Comparison of ENCODE assay signal across 10 cellular contexts in the genomic region with DNA sequence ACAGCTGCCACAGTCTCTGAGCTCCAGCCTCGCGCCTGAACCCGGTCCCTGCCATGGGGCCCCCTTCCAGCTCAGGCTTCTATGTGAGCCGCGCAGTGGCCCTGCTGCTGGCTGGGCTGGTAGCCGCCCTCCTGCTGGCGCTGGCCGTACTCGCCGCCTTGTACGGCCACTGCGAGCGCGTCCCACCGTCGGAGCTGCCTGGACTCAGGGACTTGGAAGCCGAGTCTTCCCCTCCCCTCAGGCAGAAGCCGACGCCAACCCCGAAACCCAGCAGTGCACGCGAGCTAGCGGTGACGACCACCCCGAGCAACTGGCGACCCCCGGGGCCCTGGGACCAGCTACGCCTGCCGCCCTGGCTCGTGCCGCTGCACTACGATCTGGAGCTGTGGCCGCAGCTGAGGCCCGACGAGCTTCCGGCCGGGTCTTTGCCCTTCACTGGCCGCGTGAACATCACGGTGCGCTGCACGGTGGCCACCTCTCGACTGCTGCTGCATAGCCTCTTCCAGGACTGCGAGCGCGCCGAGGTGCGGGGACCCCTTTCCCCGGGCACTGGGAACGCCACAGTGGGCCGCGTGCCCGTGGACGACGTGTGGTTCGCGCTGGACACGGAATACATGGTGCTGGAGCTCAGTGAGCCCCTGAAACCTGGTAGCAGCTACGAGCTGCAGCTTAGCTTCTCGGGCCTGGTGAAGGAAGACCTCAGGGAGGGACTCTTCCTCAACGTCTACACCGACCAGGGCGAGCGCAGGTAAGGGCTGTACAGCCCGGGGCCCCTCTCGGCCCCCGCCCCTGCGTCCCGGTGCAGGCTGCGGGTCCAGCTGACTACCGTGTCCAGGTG. TPM values are rescaled to one million over a fixed set of nuclear protein-coding genes. Genes with fewer than 3 reads are reported as not detected.
DNase-seq lines count a peak whose midpoint lies in the region; TF ChIP-seq lines count a peak whose summit lies in the region.
"Had no signal": no experiment of that assay in that cellular context is flagged by ENCODE, and none has a peak within 500 bp of the region (broad histone marks: within the 10 kb centered on the region; RNA-seq: fewer than 3 reads in every experiment).

No MANE protein-coding gene starts in this region.

- H3K9me3 ChIP-seq in mammary epithelial cell (replicated peaks; ENCODE audit: insufficient read depth, low read length) = no peaks in the 10 kb centered on the region
- H3K9me3 ChIP-seq in testis = no peaks in the 10 kb centered on the region
- no peaks in the 10 kb centered on the region for H3K9me3 ChIP-seq in MM.1S (replicated peaks; ENCODE audit: insufficient read depth, low read length)

- H3K9ac ChIP-seq in mammary epithelial cell (ENCODE audit: insufficient read depth, low read length) (no peak overlapping the region), MM.1S (ENCODE audit: low read length) (no peak overlapping the region)

- H3K27ac ChIP-seq in mammary epithelial cell (ENCODE audit: insufficient read depth, low read depth, low read length) (no peak overlapping the region), testis (no peak overlapping the region), MM.1S (ENCODE audit: low read length) (no peak overlapping the region)

- dilution Hi-C loops in mammary epithelial cell (cut with HindIII; ENCODE audit: low sequenced_read_pairs) = no loop called here

- no peaks in the 10 kb centered on the region for H3K79me2 ChIP-seq in mammary epithelial cell (ENCODE audit: insufficient read depth, low read length)
- H3K79me2 ChIP-seq in MM.1S (ENCODE audit: low read length) = no peaks in the 10 kb centered on the region

- peak overlapping the region; percentile 60 for H2AFZ ChIP-seq in mammary epithelial cell (ENCODE audit: low read depth, low read length)
- H2AFZ ChIP-seq in MM.1S (ENCODE audit: low read length) = no peak overlapping the region

- intact Hi-C loops in mammary epithelial cell (cut with micrococcal nuclease) (no loop called here), testis (cut with DNase I; ENCODE audit: low total_unique reads) (no loop called here)

- 15% methylated on average over 30 of the region's 71 CpGs for WGBS in mammary epithelial cell (ENCODE audit: low coverage, missing lambda C conversion rate)
- WGBS in testis, 2 donors = 9 to 28% methylated on average over 10 to 68 of the region's 71 CpGs

- peak overlapping the region; percentile 77 for H3K4me2 ChIP-seq in mammary epithelial cell (ENCODE audit: insufficient read depth, low read depth, low read length)
- H3K4me2 ChIP-seq in MM.1S (ENCODE audit: low read depth, low read length) = no peak overlapping the region

- in situ Hi-C loops in mammary epithelial cell (cut with MboI; ENCODE audit: low sequenced_read_pairs in 2 of 2) = no loop called here

- H4K20me1 ChIP-seq in mammary epithelial cell (ENCODE audit: insufficient read depth, low read length) = no peaks in the 10 kb centered on the region
- H4K20me1 ChIP-seq in MM.1S (ENCODE audit: insufficient read depth, low read length) = no peaks in the 10 kb centered on the region

- peaks cover 8% of the 10 kb centered on the region for H3K4me1 ChIP-seq in mammary epithelial cell (ENCODE audit: insufficient read depth, low read length)
- H3K4me1 ChIP-seq in testis = peaks cover 10% of the 10 kb centered on the region
- H3K4me1 ChIP-seq in MM.1S (ENCODE audit: low read length) = no peaks in the 10 kb centered on the region

- H3K4me3 ChIP-seq in mammary epithelial cell (replicated peaks in 1 of 3; ENCODE audit: insufficient read depth in 1 of 3, low read depth in 2 of 3, low read length in 3 of 3) (peak overlapping the region in 2 of 3 experiments; percentile 18), testis (peak overlapping the region; percentile 29 to 63), MM.1S (ENCODE audit: low read length) (no peak overlapping the region)

- CTCF ChIA-PET in mammary epithelial cell (lab: Charles Lee; ENCODE audit: low non-redundant PET) = interaction anchor here (0.6 kb wide), 1 partner anchor 21 kb away, joined by 7 read pairs; no protein-coding TSS in a partner anchor

- H3K9me2 ChIP-seq in MM.1S (replicated peaks; ENCODE audit: insufficient read depth, low read length) = no peaks in the 10 kb centered on the region

- no peak for TF ChIP-seq CTCF in mammary epithelial cell (conservative IDR thresholded peaks at IDR 0.05 in 1 of 2, IDR thresholded peaks at IDR 0.05 in 1 of 2; ENCODE audit: extremely low read depth in 1 of 2, insufficient read depth in 1 of 2, low read depth in 1 of 2, low read length in 2 of 2)
- no peak for TF ChIP-seq CTCF in testis (IDR thresholded peaks at IDR 0.05)
- TF ChIP-seq CTCF in MM.1S (IDR thresholded peaks at IDR 0.05; ENCODE audit: low read length) = no peak

- no TSS peak for BruUV-seq in mammary epithelial cell (replicated peaks; lab: Mats Ljungman, UMichigan)

- H3K27me3 ChIP-seq in mammary epithelial cell (ENCODE audit: insufficient read depth, low read length) (peaks cover 38% of the 10 kb centered on the region), testis (no peaks in the 10 kb centered on the region), MM.1S (replicated peaks; ENCODE audit: insufficient read depth, low read length) (no peaks in the 10 kb centered on the region)

- H3F3A ChIP-seq in MM.1S (ENCODE audit: insufficient read depth, low read length) = no peaks in the 10 kb centered on the region

- DNase-seq in NCI-H82 (lab: John Stamatoyannopoulos, UW) = peak; percentile 19
- no peak for DNase-seq in NCI-H82 treated with DMSO at 0.1 percent for 48 hours (lab: John Stamatoyannopoulos, UW; ENCODE audit: unreplicated experiment)
- DNase-seq in mammary epithelial cell = no peak
- peak; percentile 73 for DNase-seq in left kidney (ENCODE audit: low read depth, low spot score)
- DNase-seq in testis = peak; percentile 36
- no peak for DNase-seq in cerebellum (ENCODE audit: low spot score)
- DNase-seq in MM.1S = no peak
- no peak for DNase-seq in stimulated activated CD4-positive, alpha-beta T cell treated with anti-CD3 and anti-CD28 coated beads, Interleukin-2, amount 100 ng/mL, for 24 hours
- DNase-seq: ACHN had no signal

- H3K36me3 ChIP-seq in mammary epithelial cell (ENCODE audit: insufficient read depth, low read length) (no peaks in the 10 kb centered on the region), testis (ENCODE audit: low read depth, missing control alignments) (no peaks in the 10 kb centered on the region), MM.1S (replicated peaks; ENCODE audit: insufficient read depth, low read length) (no peaks in the 10 kb centered on the region)

- TF ChIP-seq POLR2A in testis (IDR thresholded peaks at IDR 0.05) = no peak

RNA-seq across cellular contexts. Expression of gene LVRN, which starts 0.5 kb away (rescaled TPM):
- under 1 TPM in 1 of 2 donors, not detected in 1; 0.07 TPM for total RNA-seq in mammary epithelial cell
- not detected for polyA plus RNA-seq in mammary epithelial cell
- polyA minus RNA-seq in mammary epithelial cell = not detected
- total RNA-seq in testis = 1 to 10 TPM in 1 of 2 donors, under 1 TPM in 1; 0.99 to 6.1 TPM
- 3.3 TPM for polyA plus RNA-seq in testis (ENCODE audit: insufficient read depth, low read depth, low replicate concordance)
- 3.1 TPM for total RNA-seq in cerebellum
- polyA plus RNA-seq: immature natural killer cell had no signal

Comparison
In these comparisons a context has a peak if more than half of its experiments do, and no peak if none do; other contexts are left out.
1. DNase-seq: peak in NCI-H82 (single experiment), left kidney (single experiment) and testis (single experiment); none in NCI-H82 treated with DMSO at 0.1 percent for 48 hours (single experiment), mammary epithelial cell (single experiment), cerebellum (single experiment), MM.1S (single experiment) and stimulated activated CD4-positive, alpha-beta T cell treated with anti-CD3 and anti-CD28 coated beads, Interleukin-2, amount 100 ng/mL, for 24 hours (0 of 2).